Comparison of ENCODE assay signal across 8 cellular contexts in genomic region chr5:150560401-150561191, GRCh38. TPM values are rescaled to one million over a fixed set of nuclear protein-coding genes. Genes with fewer than 3 reads are reported as not detected.
DNase-seq lines count a peak whose midpoint lies in the region; ATAC-seq, FAIRE-seq and TF ChIP-seq lines count a peak whose summit lies in the region.

No MANE protein-coding gene starts in this region.

- TF ChIP-seq POLR2A in stomach (IDR thresholded peaks at IDR 0.05), result no peak

- TF ChIP-seq CTCF in D721Med (IDR thresholded peaks at IDR 0.05; ENCODE audit: insufficient read depth, missing control alignments) (peak; percentile 87), nephron (IDR thresholded peaks at IDR 0.05; ENCODE audit: unreplicated experiment in 3 of 3) (peak; percentile 87 to 97 (median 95)), stomach (IDR thresholded peaks at IDR 0.05) (peak in 5 of 7 experiments; percentile 88 to 95 (median 92))

- peaks cover 4% of the 10 kb centered on the region for H3K9me3 Mint-ChIP-seq in nephron

- 14 to 19% (median 16%) methylated on average over 11 of the region's 11 CpGs for WGBS in stomach, 5 donors

- H3K9me3 ChIP-seq in stomach, result no peaks in the 10 kb centered on the region

- intact Hi-C loops in stomach (cut with DNase I; ENCODE audit: low total_unique reads), result no loop called here

- peak; percentile 54 for ATAC-seq in GM21367 (IDR thresholded peaks at IDR 0.05; ENCODE audit: unreplicated experiment)

- no peak overlapping the region for H3K4me3 ChIP-seq in stomach

- peak overlapping the region; percentile 49 to 64 (median 51) for H3K27ac Mint-ChIP-seq in nephron

- no peak overlapping the region for H3K27ac ChIP-seq in stomach

- peak; percentile 63 for FAIRE-seq in D721Med (lab: Jason Lieb, UNC)

- no peaks in the 10 kb centered on the region for H3K27me3 Mint-ChIP-seq in nephron (ENCODE audit: low read depth)

- peak; percentile 70 for DNase-seq in D721Med (ENCODE audit: insufficient read length, low spot score)
- peak; percentile 83 for DNase-seq in HuH-7 (ENCODE audit: low spot score)
- DNase-seq in OCI-M1 (lab: John Stamatoyannopoulos, UW), result peak; percentile 95
- DNase-seq in activated T-cell treated with anti-CD3 and anti-CD28 coated beads for 48 hours (ENCODE audit: low read depth), result peak; percentile 71
- peak; percentile 68 for DNase-seq in fibroblast of gingiva (ENCODE audit: low read depth)
- peak; percentile 92 for DNase-seq in stomach

- H3K4me1 Mint-ChIP-seq in nephron, result peaks cover 15% of the 10 kb centered on the region

- H3K27me3 ChIP-seq in stomach, result no peaks in the 10 kb centered on the region

- no peak overlapping the region for H3K4me3 Mint-ChIP-seq in nephron

- no peak for TF ChIP-seq EP300 in stomach (IDR thresholded peaks at IDR 0.05)

- peaks cover 2 to 11% (median 11%) of the 10 kb centered on the region in 4 donors for H3K36me3 ChIP-seq in stomach

- peaks cover 0 to 16% (median 7%) of the 10 kb centered on the region in 4 donors for H3K4me1 ChIP-seq in stomach

- peaks cover 11% of the 10 kb centered on the region for H3K36me3 Mint-ChIP-seq in nephron (ENCODE audit: low read depth)

RNA-seq across cellular contexts. Expression of gene NDST1, which starts 52.7 kb away (rescaled TPM):
- total RNA-seq in stomach, result 10 to 100 TPM; 14.2 to 32.9 (median 21.6) TPM
- 10 to 100 TPM in 1 of 3 donors, 1 to 10 TPM in 2; 6.4 to 15.3 (median 7.2) TPM for polyA plus RNA-seq in stomach
